In genomic region chr20:62770916-62771315, GRCh38 we compare ENCODE assay signal across 2 cellular contexts.
TF ChIP-seq lines count a peak whose summit lies in the region.

No MANE protein-coding gene starts in this region.

TF ChIP-seq in K562, 482 proteins besides CTCF, POLR2A, EP300 and RAD21:
- 0 out of 2 replicates have a peak, but pooled peaks have one; percentile 9 for TF ChIP-seq POLR2G (IDR thresholded peaks at IDR 0.05; ENCODE audit: low read depth, low read length)
- TF ChIP-seq ZNF140 (CRISPR knock-in tag; IDR thresholded peaks at IDR 0.05) = no peak

TF ChIP-seq in SK-N-SH, 30 proteins besides CTCF, POLR2A, EP300 and RAD21:
- TF ChIP-seq RCOR1 (IDR thresholded peaks at IDR 0.05; ENCODE audit: low read length) = no peak
- TF ChIP-seq YY1 (IDR thresholded peaks at IDR 0.05; ENCODE audit: low read depth) = no peak
- no peak for TF ChIP-seq REST (IDR thresholded peaks at IDR 0.05; ENCODE audit: low read depth, low read length)
- no peak for TF ChIP-seq IRF3 (IDR thresholded peaks at IDR 0.05; ENCODE audit: low read depth, low read length)
- TF ChIP-seq POLR2AphosphoS5 (IDR thresholded peaks at IDR 0.05; ENCODE audit: low read depth, low read length) = no peak
- no peak for TF ChIP-seq GATA2 (CRISPR knock-in tag; IDR thresholded peaks at IDR 0.05)
- TF ChIP-seq FOSL2 (IDR thresholded peaks at IDR 0.05; ENCODE audit: borderline replicate concordance, low read depth) = no peak
- no peak for TF ChIP-seq JUND (IDR thresholded peaks at IDR 0.05)
- TF ChIP-seq EZH2phosphoT487 (IDR thresholded peaks at IDR 0.05; ENCODE audit: borderline replicate concordance, low read depth) = no peak
- no peak for TF ChIP-seq NRF1 (IDR thresholded peaks at IDR 0.05; ENCODE audit: low read depth, low read length)
TF ChIP-seq in SK-N-SH: peak in this region for 0.
